In the genomic region with DNA sequence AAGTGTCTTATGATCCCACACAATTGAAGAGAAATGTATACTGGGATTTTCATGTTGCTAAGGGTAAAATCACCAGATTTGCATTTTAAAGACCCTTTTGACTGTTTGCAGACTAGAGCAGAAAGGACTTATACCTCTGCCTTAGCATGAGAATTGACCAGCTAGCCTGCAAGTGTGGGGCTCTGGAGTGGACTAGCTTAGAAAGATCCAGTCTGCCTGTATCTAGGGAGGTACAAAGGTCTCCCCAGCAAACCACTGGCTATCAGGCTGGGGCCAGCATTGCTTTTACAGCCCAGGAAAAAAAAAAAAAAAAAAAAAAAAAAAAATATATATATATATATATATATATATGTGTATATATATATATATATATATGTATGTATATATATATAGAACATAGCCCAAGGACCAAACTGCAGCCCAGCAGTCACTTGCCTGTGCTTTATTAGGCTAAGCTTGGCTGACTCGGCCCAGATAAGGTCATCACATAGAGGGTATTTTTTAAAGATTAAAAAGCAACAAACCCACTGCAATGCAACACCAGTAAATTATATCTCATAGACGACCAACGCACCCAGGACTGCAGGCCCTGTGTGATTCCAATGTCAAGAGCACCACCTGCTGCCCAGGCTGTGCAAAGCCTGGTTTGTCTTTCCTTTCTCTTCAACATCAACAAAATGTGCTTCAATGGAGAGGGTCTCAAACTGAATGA, we compare ENCODE assay signal across 9 cellular contexts.
DNase-seq lines count a peak whose midpoint lies in the region; ATAC-seq and TF ChIP-seq lines count a peak whose summit lies in the region.
"Had no signal": no experiment of that assay in that cellular context is flagged by ENCODE, and none has a peak within 500 bp of the region (broad histone marks: within the 10 kb centered on the region; RNA-seq: fewer than 3 reads in every experiment).

No MANE protein-coding gene starts in this region.

- intact Hi-C loops in ovary (cut with DNase I): loop anchor here (5.0 to 10.0 kb wide), 2 partner anchors 733 to 736 kb away; no protein-coding TSS in a partner anchor

- WGBS in ovary, 3 donors: 0 to 2% (median 1%) methylated on average over 3 of the region's 3 CpGs

- H3K9me3 ChIP-seq in DND-41 (ENCODE audit: insufficient read depth, low read length, severe bottlenecking): no peaks in the 10 kb centered on the region
- no peaks in the 10 kb centered on the region for H3K9me3 ChIP-seq in ovary

- peaks cover 8% of the 10 kb centered on the region for H3K27me3 ChIP-seq in DND-41 (ENCODE audit: insufficient read depth, low read length, poor library complexity)
- no peaks in the 10 kb centered on the region for H3K27me3 ChIP-seq in foreskin keratinocyte
- H3K27me3 ChIP-seq in ovary: no peaks in the 10 kb centered on the region

- no peaks in the 10 kb centered on the region for H3K36me3 Mint-ChIP-seq in activated CD4-positive, alpha-beta memory T cell treated with anti-CD3 and anti-CD28 coated beads, Interleukin-2, amount 10 ng/mL, durations not matched to agents 7 days and 5 days (ENCODE audit: low read depth)

- POLR2A ChIA-PET in activated CD4-positive, alpha-beta memory T cell treated with anti-CD3 and anti-CD28 coated beads, Interleukin-2, amount 10 ng/mL, durations not matched to agents 7 days and 5 days (lab: Charles Lee): no interaction called here

- CTCF ChIA-PET in activated CD4-positive, alpha-beta memory T cell treated with anti-CD3 and anti-CD28 coated beads, Interleukin-2, amount 10 ng/mL, durations not matched to agents 7 days and 5 days (lab: Charles Lee): interaction anchor here (1.0 to 1.1 kb wide), 2 partner anchors 258 to 734 kb away, joined by 4 to 5 read pairs; no protein-coding TSS in a partner anchor

- ATAC-seq in DND-41 (ENCODE audit: insufficient read depth, low read depth) (peak; percentile 98), HG03469 (IDR thresholded peaks at IDR 0.05; ENCODE audit: unreplicated experiment) (peak; percentile 91), foreskin keratinocyte (peak; percentile 77)

- no peak overlapping the region for H3K27ac Mint-ChIP-seq in activated CD4-positive, alpha-beta memory T cell treated with anti-CD3 and anti-CD28 coated beads, Interleukin-2, amount 10 ng/mL, durations not matched to agents 7 days and 5 days

- no peaks in the 10 kb centered on the region for H3K27me3 Mint-ChIP-seq in activated CD4-positive, alpha-beta memory T cell treated with anti-CD3 and anti-CD28 coated beads, Interleukin-2, amount 10 ng/mL, durations not matched to agents 7 days and 5 days

- H3K4me3 ChIP-seq in DND-41 (ENCODE audit: low read depth in 1 of 2, low read length in 2 of 2): no peak overlapping the region
- H3K4me3 ChIP-seq in ovary: no peak overlapping the region

- H3K4me2 ChIP-seq in DND-41 (ENCODE audit: insufficient read depth, low read length): no peak overlapping the region

- H3K4me1 Mint-ChIP-seq in activated CD4-positive, alpha-beta memory T cell treated with anti-CD3 and anti-CD28 coated beads, Interleukin-2, amount 10 ng/mL, durations not matched to agents 7 days and 5 days: no peaks in the 10 kb centered on the region

- H3K4me1 ChIP-seq in DND-41 (ENCODE audit: insufficient read depth, low read length) (no peaks in the 10 kb centered on the region), foreskin keratinocyte (peaks cover 5% of the 10 kb centered on the region), ovary (ENCODE audit: insufficient read depth) (no peaks in the 10 kb centered on the region)

- no peaks in the 10 kb centered on the region for H3K9me3 Mint-ChIP-seq in activated CD4-positive, alpha-beta memory T cell treated with anti-CD3 and anti-CD28 coated beads, Interleukin-2, amount 10 ng/mL, durations not matched to agents 7 days and 5 days
- H3K9me3 Mint-ChIP-seq: activated T-cell treated with anti-CD3 and anti-CD28 coated beads, Interleukin-2, amount 50 U/mL, for 4 hours had no signal

- TF ChIP-seq EP300 in ovary (IDR thresholded peaks at IDR 0.05): no peak

- H3K27ac ChIP-seq in DND-41 (ENCODE audit: low read length) (no peak overlapping the region), foreskin keratinocyte (no peak overlapping the region), ovary (no peak overlapping the region)

- H3K4me3 Mint-ChIP-seq in activated CD4-positive, alpha-beta memory T cell treated with anti-CD3 and anti-CD28 coated beads, Interleukin-2, amount 10 ng/mL, durations not matched to agents 7 days and 5 days: no peak overlapping the region
- H3K4me3 Mint-ChIP-seq: activated T-cell treated with anti-CD3 and anti-CD28 coated beads, Interleukin-2, amount 50 U/mL, for 4 hours had no signal

- no peak overlapping the region for H3K9ac ChIP-seq in DND-41 (ENCODE audit: low read depth, low read length)

- TF ChIP-seq CTCF in DND-41 (IDR thresholded peaks at IDR 0.05; ENCODE audit: borderline replicate concordance, extremely low read depth, low read length, poor library complexity, severe bottlenecking) (peak; percentile 92), GM20000 (IDR thresholded peaks at IDR 0.05; ENCODE audit: extremely low read depth, missing control alignments) (peak; percentile 89), foreskin keratinocyte (conservative IDR thresholded peaks at IDR 0.05) (peak; percentile 91), ovary (IDR thresholded peaks at IDR 0.05) (peak in 1 of 3 donors; percentile 16)

- TF ChIP-seq POLR2A in ovary (IDR thresholded peaks at IDR 0.05): no peak

- no peak overlapping the region for H2AFZ ChIP-seq in DND-41 (ENCODE audit: low read depth, low read length)

- peak; percentile 64 for DNase-seq in DND-41
- peak; percentile 53 for DNase-seq in GM20000 (ENCODE audit: low spot score)
- DNase-seq in NCI-H524 treated with DMSO at 0.1 percent for 48 hours (lab: John Stamatoyannopoulos, UW): peak; percentile 15
- peak; percentile 40 for DNase-seq in activated CD4-positive, alpha-beta memory T cell treated with anti-CD3 and anti-CD28 coated beads, Interleukin-2, amount 10 ng/mL, durations not matched to agents 7 days and 5 days
- peak in 1 of 2 donors; percentile 45 for DNase-seq in foreskin keratinocyte
- peak; percentile 13 to 57 (median 33) for DNase-seq in ovary
- no peak for DNase-seq in activated CD4-positive, CD25-positive, alpha-beta regulatory T cell treated with anti-CD3 and anti-CD28 coated beads, Interleukin-2, amount 50 U/mL, for 72 hours
- DNase-seq: activated T-cell treated with anti-CD3 and anti-CD28 coated beads, Interleukin-2, amount 50 U/mL, for 4 hours had no signal

- no peaks in the 10 kb centered on the region for H3K79me2 ChIP-seq in DND-41 (ENCODE audit: insufficient read depth, low read length)

- H3K36me3 ChIP-seq in DND-41 (ENCODE audit: insufficient read depth, low read length) (no peaks in the 10 kb centered on the region), ovary (no peaks in the 10 kb centered on the region)

- H4K20me1 ChIP-seq in DND-41 (ENCODE audit: insufficient read depth, low read length): no peaks in the 10 kb centered on the region
